Comparison of ENCODE assay signal across 14 cellular contexts in the genomic region with DNA sequence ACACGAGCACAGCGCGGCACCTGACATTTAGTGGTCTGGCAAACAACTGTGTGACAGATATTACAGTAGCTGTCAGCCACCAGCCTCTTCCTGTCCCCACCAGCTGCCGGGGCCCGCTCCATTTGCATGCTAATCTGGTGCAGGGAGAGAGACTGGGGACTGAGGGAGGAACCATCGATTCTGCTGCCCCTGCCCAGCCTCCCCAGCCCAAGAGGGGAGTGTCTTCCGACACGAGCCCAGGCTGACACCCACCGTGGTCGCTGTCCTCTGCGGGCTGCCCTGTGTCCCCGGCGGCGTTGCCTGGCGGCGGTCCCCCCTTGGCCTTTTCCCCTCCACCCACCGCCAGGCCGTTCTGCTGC. TPM values are rescaled to one million over a fixed set of nuclear protein-coding genes. Genes with fewer than 3 reads are reported as not detected.
DNase-seq lines count a peak whose midpoint lies in the region; ATAC-seq and TF ChIP-seq lines count a peak whose summit lies in the region.
"Had no signal": no experiment of that assay in that cellular context is flagged by ENCODE, and none has a peak within 500 bp of the region (broad histone marks: within the 10 kb centered on the region; RNA-seq: fewer than 3 reads in every experiment).

No MANE protein-coding gene starts in this region.

- TF ChIP-seq CTCF in WERI-Rb-1 (IDR thresholded peaks at IDR 0.05; ENCODE audit: low read depth, low read length): no peak
- TF ChIP-seq CTCF in lower leg skin (IDR thresholded peaks at IDR 0.05): no peak

- H3K79me2 ChIP-seq in Karpas-422 (ENCODE audit: low read length): no peaks in the 10 kb centered on the region

- peak overlapping the region; percentile 53 for H3K9ac ChIP-seq in Karpas-422 (ENCODE audit: low read length)

- no peak for TF ChIP-seq POLR2A in lower leg skin (IDR thresholded peaks at IDR 0.05)

- H3K9me3 ChIP-seq in Karpas-422 (ENCODE audit: low read length) (no peaks in the 10 kb centered on the region), WERI-Rb-1 (ENCODE audit: severe bottlenecking) (no peaks in the 10 kb centered on the region)
- H3K9me3 ChIP-seq: ascending aorta had no signal

- no peaks in the 10 kb centered on the region for H3K27me3 Mint-ChIP-seq in memory B cell
- H3K27me3 Mint-ChIP-seq: CD4-positive, alpha-beta memory T cell; stimulated activated naive CD8-positive, alpha-beta T cell treated with anti-CD3 and anti-CD28 coated beads, Interleukin-15, Interleukin-2, amounts not matched to agents 100 ng/mL and 50 ng/mL, for 24 hours had no signal

- H3K36me3 ChIP-seq in Karpas-422 (ENCODE audit: insufficient read depth, low read length) (peaks cover 15% of the 10 kb centered on the region; the same call in 1 of the 2 replicates), WERI-Rb-1 (peaks cover 8% of the 10 kb centered on the region)

- no peaks in the 10 kb centered on the region for H3K9me3 Mint-ChIP-seq in memory B cell
- H3K9me3 Mint-ChIP-seq: activated T-cell treated with anti-CD3 and anti-CD28 coated beads, Interleukin-2, amount 50 U/mL, for 72 hours; stimulated activated naive CD8-positive, alpha-beta T cell treated with anti-CD3 and anti-CD28 coated beads, Interleukin-15, Interleukin-2, amounts not matched to agents 100 ng/mL and 50 ng/mL, for 24 hours had no signal

- H3K27ac Mint-ChIP-seq in memory B cell: no peak overlapping the region
- H3K27ac Mint-ChIP-seq: CD4-positive, alpha-beta memory T cell had no signal

- H2AFZ ChIP-seq in Karpas-422 (ENCODE audit: low read length): no peak overlapping the region

- H3K27ac ChIP-seq in Karpas-422 (ENCODE audit: low read length) (peak overlapping the region; percentile 85), WERI-Rb-1 (peak overlapping the region; percentile 91)
- H3K27ac ChIP-seq: ascending aorta had no signal

- peaks cover 12% of the 10 kb centered on the region for H3K4me1 Mint-ChIP-seq in memory B cell

- peak; percentile 62 for ATAC-seq in memory B cell (ENCODE audit: low read depth)
- no peak for ATAC-seq in GM18873 (IDR thresholded peaks at IDR 0.05; ENCODE audit: low FRiP score, unreplicated experiment)

- WGBS in lower leg skin, 2 donors: 74 to 81% methylated on average over 18 of the region's 18 CpGs

- H3K4me3 ChIP-seq in Karpas-422 (ENCODE audit: low read length): peak overlapping the region; percentile 43; the same call in 1 of the 2 replicates
- peak overlapping the region; percentile 13 for H3K4me3 ChIP-seq in WERI-Rb-1 (ENCODE audit: low read depth, low read length)
- H3K4me3 ChIP-seq in lower leg skin (ENCODE audit: low read depth, poor library complexity, severe bottlenecking): no peak overlapping the region
- H3K4me3 ChIP-seq: ascending aorta, dorsolateral prefrontal cortex had no signal

- peaks cover 10% of the 10 kb centered on the region for H3K36me3 Mint-ChIP-seq in memory B cell

- peaks cover 21% of the 10 kb centered on the region; the same call in 1 of the 2 replicates for H4K20me1 ChIP-seq in Karpas-422 (ENCODE audit: insufficient read depth, low read depth, low read length)

- peak overlapping the region; percentile 77 for H3K4me2 ChIP-seq in Karpas-422 (ENCODE audit: low read depth, low read length, poor library complexity, severe bottlenecking)

- H3K27me3 ChIP-seq in Karpas-422 (ENCODE audit: low read length): no peaks in the 10 kb centered on the region
- H3K27me3 ChIP-seq in WERI-Rb-1 (ENCODE audit: insufficient read depth, low read depth, severe bottlenecking): no peaks in the 10 kb centered on the region
- H3K27me3 ChIP-seq: ascending aorta, dorsolateral prefrontal cortex had no signal

- H3K4me1 ChIP-seq in Karpas-422 (ENCODE audit: low read length): peaks cover 31% of the 10 kb centered on the region

- no peak overlapping the region for H3K4me3 Mint-ChIP-seq in memory B cell
- H3K4me3 Mint-ChIP-seq: activated T-cell treated with anti-CD3 and anti-CD28 coated beads, Interleukin-2, amount 50 U/mL, for 72 hours; CD4-positive, alpha-beta memory T cell; stimulated activated naive CD8-positive, alpha-beta T cell treated with anti-CD3 and anti-CD28 coated beads, Interleukin-15, Interleukin-2, amounts not matched to agents 100 ng/mL and 50 ng/mL, for 24 hours had no signal

- H3K9me2 ChIP-seq in Karpas-422 (replicated peaks; ENCODE audit: insufficient read depth, low read length): no peaks in the 10 kb centered on the region

- peak; percentile 77 for DNase-seq in COLO668 (lab: John Stamatoyannopoulos, UW; ENCODE audit: unreplicated experiment)
- DNase-seq in Karpas-422: peak; percentile 91
- DNase-seq in WERI-Rb-1: peak; percentile 93
- no peak for DNase-seq in memory B cell (ENCODE audit: low spot score in 2 of 2)
- DNase-seq in stimulated activated CD4-positive, alpha-beta T cell treated with anti-CD3 and anti-CD28 coated beads, Interleukin-2, amount 100 ng/mL, for 24 hours: no peak
- no peak for DNase-seq in lower leg skin (ENCODE audit: low spot score in 2 of 2)
- DNase-seq: activated CD4-positive, alpha-beta T cell treated with anti-CD3 and anti-CD28 coated beads for 4 hours; activated T-cell treated with anti-CD3 and anti-CD28 coated beads, Interleukin-2, amount 50 U/mL, for 72 hours; CD4-positive, alpha-beta memory T cell; IMR-90 had no signal

- intact Hi-C loops in lower leg skin (cut with DNase I; ENCODE audit: low total_unique reads): loop anchor here (2.0 to 10.0 kb wide), 2 partner anchors 233 to 353 kb away; no protein-coding TSS in a partner anchor

RNA-seq across cellular contexts. Expression of a gene that starts 12.8 kb away (rescaled TPM):
- 34.7 and 81.5 TPM in 2 replicates for total RNA-seq in Karpas-422 (2014; rRNA removed; shearing (Covaris generic); ENCODE audit: low replicate concordance)
- total RNA-seq in lower leg skin: 10 to 100 TPM; 10.0 to 30.4 (median 15.9) TPM

RNA-seq across cellular contexts. Expression of a gene that starts 13.1 kb away (rescaled TPM):
- 14.5 and 36.6 TPM in 2 replicates for total RNA-seq in Karpas-422 (2014; rRNA removed; shearing (Covaris generic); ENCODE audit: low replicate concordance)
- total RNA-seq in lower leg skin: 100 to 1,000 TPM in 1 of 4 donors, 10 to 100 TPM in 3; 40.7 to 104 (median 62.6) TPM

RNA-seq across cellular contexts. Expression of a gene that starts 29.2 kb away (rescaled TPM):
- total RNA-seq in Karpas-422 (2014; rRNA removed; shearing (Covaris generic); ENCODE audit: low replicate concordance): 5.1 and 23.6 TPM in 2 replicates
- 10 to 100 TPM in 1 of 4 donors, 1 to 10 TPM in 3; 4.3 to 12.9 (median 8.4) TPM for total RNA-seq in lower leg skin

RNA-seq across cellular contexts. Expression of a gene that starts 43.2 kb away (rescaled TPM):
- 20.8 and 48.8 TPM in 2 replicates for total RNA-seq in Karpas-422 (2014; rRNA removed; shearing (Covaris generic); ENCODE audit: low replicate concordance)
- 100 to 1,000 TPM in 1 of 4 donors, 10 to 100 TPM in 3; 47.5 to 100 (median 73.3) TPM for total RNA-seq in lower leg skin

Comparison
In these comparisons a context has a peak if more than half of its experiments do, and no peak if none do; other contexts are left out.
1. DNase-seq: peak in COLO668 (single experiment), Karpas-422 (single experiment) and WERI-Rb-1 (single experiment); none in memory B cell (0 of 2), stimulated activated CD4-positive, alpha-beta T cell treated with anti-CD3 and anti-CD28 coated beads, Interleukin-2, amount 100 ng/mL, for 24 hours (0 of 2) and lower leg skin (0 of 2).